Comparison of ENCODE assay signal across 24 cellular contexts in the genomic region with DNA sequence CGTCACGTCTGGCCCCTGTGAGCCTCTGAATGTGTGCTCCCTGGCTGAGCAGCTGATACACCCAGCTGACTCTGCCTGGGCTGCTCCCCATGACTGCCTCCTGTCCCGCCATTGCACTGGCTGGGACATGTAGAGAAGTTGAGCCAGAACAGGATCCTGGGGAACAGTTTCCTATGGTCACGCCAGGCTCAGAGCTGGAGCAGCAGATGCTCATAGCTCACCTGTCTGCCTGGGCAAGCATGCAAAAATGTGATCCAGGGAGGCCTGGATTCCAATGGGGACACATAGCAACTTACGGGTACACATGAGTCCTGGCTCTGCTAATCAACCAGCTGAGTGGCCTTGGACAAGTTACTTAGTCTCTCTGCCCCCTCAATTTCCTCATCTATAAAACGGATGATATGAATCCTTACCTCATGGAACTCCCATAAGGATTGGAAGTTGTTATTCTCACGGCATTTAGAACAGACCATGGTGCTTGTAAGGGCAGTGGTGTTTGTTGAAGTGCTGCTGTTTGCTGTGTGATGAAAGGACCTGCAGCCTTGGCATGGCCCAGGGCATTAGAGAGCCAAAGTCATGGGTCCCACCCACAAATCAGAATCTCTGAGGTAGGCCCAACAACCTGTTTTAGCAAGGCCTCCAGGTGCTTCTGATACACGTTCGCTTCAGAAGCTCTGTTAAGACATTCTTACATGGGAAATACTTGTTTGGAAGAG.
"Had no signal": no experiment of that assay in that cellular context is flagged by ENCODE, and none has a peak within 500 bp of the region (broad histone marks: within the 10 kb centered on the region; RNA-seq: fewer than 3 reads in every experiment).

No MANE protein-coding gene starts in this region.

- H3K9me3 Mint-ChIP-seq: activated T-helper 17 cell treated with anti-CD3 and anti-CD28 coated beads, Interleukin-2, amount 50 U/mL, for 72 hours had no signal

- H3K36me3 Mint-ChIP-seq: activated naive CD8-positive, alpha-beta T cell; brain; WTC11 had no signal

- DNase-seq: activated CD4-positive, alpha-beta T cell treated with anti-CD3 and anti-CD28 coated beads for 48 hours; activated CD4-positive, alpha-beta T cell treated with anti-CD3 and anti-CD28 coated beads, Interleukin-2, amount 50 U/mL, for 48 hours; activated CD4-positive, CD25-positive, alpha-beta regulatory T cell treated with anti-CD3 and anti-CD28 coated beads, Interleukin-2, amount 50 U/mL, for 72 hours; activated gamma-delta T cell; activated naive CD4-positive, alpha-beta T cell treated with anti-CD3 and anti-CD28 coated beads for 36 hours; activated T-cell treated with anti-CD3 and anti-CD28 coated beads for 4 hours; activated T-cell treated with anti-CD3 and anti-CD28 coated beads, Interleukin-2, amount 50 U/mL, for 48 hours; amygdala; MM.1S; NCI-H1105; NCI-H1436; NCI-H1694 treated with DMSO at 0.1 percent for 48 hours; NCI-H2029 treated with DMSO at 0.1 percent for 48 hours; NCI-H524; PC-3; SHP77 treated with DMSO at 0.1 percent for 48 hours; T-helper 17 cell; T-helper 9 cell had no signal

- H3K27ac Mint-ChIP-seq: activated naive CD4-positive, alpha-beta T cell treated with anti-CD3 and anti-CD28 coated beads for 36 hours; activated naive CD8-positive, alpha-beta T cell; activated T-helper 17 cell treated with anti-CD3 and anti-CD28 coated beads, Interleukin-2, amount 50 U/mL, for 72 hours; brain; T-helper 17 cell; WTC11 had no signal

- H3K4me3 Mint-ChIP-seq: activated naive CD4-positive, alpha-beta T cell treated with anti-CD3 and anti-CD28 coated beads for 36 hours; activated naive CD8-positive, alpha-beta T cell; activated T-helper 17 cell treated with anti-CD3 and anti-CD28 coated beads, Interleukin-2, amount 50 U/mL, for 72 hours; brain; T-helper 17 cell; WTC11 had no signal

- H3K27me3 Mint-ChIP-seq: activated naive CD8-positive, alpha-beta T cell; activated T-helper 17 cell treated with anti-CD3 and anti-CD28 coated beads, Interleukin-2, amount 50 U/mL, for 72 hours had no signal

- ATAC-seq: activated T-helper 17 cell treated with anti-CD3 and anti-CD28 coated beads, Interleukin-2, amount 50 U/mL, for 72 hours; PC-3; T-helper 17 cell had no signal

- FAIRE-seq: astrocyte, RCC 7860 had no signal

- H3K4me1 Mint-ChIP-seq: activated T-helper 17 cell treated with anti-CD3 and anti-CD28 coated beads, Interleukin-2, amount 50 U/mL, for 72 hours; brain; T-helper 17 cell had no signal
